ENCODE assay signal across 25 cellular contexts in genomic region chr7:20238268-20238753, GRCh38. TPM values are rescaled to one million over a fixed set of nuclear protein-coding genes. Genes with fewer than 3 reads are reported as not detected.
DNase-seq lines count a peak whose midpoint lies in the region; ATAC-seq and TF ChIP-seq lines count a peak whose summit lies in the region.
"Had no signal": no experiment of that assay in that cellular context is flagged by ENCODE, and none has a peak within 500 bp of the region (broad histone marks: within the 10 kb centered on the region; RNA-seq: fewer than 3 reads in every experiment).

No MANE protein-coding gene starts in this region.

- no peaks in the 10 kb centered on the region for H3K36me3 Mint-ChIP-seq in CD14-positive monocyte
- H3K36me3 Mint-ChIP-seq in GM23338 (ENCODE audit: low read depth) = no peaks in the 10 kb centered on the region
- H3K36me3 Mint-ChIP-seq in T-helper 17 cell (ENCODE audit: low read depth) = no peaks in the 10 kb centered on the region
- H3K36me3 Mint-ChIP-seq in nephron (ENCODE audit: low read depth) = no peaks in the 10 kb centered on the region
- H3K36me3 Mint-ChIP-seq in activated CD4-positive, alpha-beta T cell treated with anti-CD3 and anti-CD28 coated beads, Interleukin-2, amount 10 ng/mL, durations not matched to agents 24 days and 14 days (ENCODE audit: low read depth) = no peaks in the 10 kb centered on the region
- H3K36me3 Mint-ChIP-seq in CD4-positive, alpha-beta T cell (ENCODE audit: low read depth) = no peaks in the 10 kb centered on the region

- H3K79me2 ChIP-seq in GM23338 (replicated peaks; ENCODE audit: insufficient read depth) = no peaks in the 10 kb centered on the region

- H3K4me2 ChIP-seq in GM23338 = no peak overlapping the region

- H3K9me3 ChIP-seq in T-helper 17 cell (ENCODE audit: control insufficient read depth, low read length, poor library complexity, severe bottlenecking) = no peaks in the 10 kb centered on the region
- no peaks in the 10 kb centered on the region for H3K9me3 ChIP-seq in CD4-positive, alpha-beta T cell (ENCODE audit: control insufficient read depth, low read length)
- H3K9me3 ChIP-seq: BE2C, thoracic aorta had no signal

- H3K27me3 Mint-ChIP-seq in CD14-positive monocyte (ENCODE audit: low read depth in 3 of 3) = peaks cover 0 to 1% (median 1%) of the 10 kb centered on the region in 3 donors
- no peaks in the 10 kb centered on the region for H3K27me3 Mint-ChIP-seq in GM23338 (ENCODE audit: insufficient read depth, low read depth, poor library complexity)
- H3K27me3 Mint-ChIP-seq in T-helper 17 cell = no peaks in the 10 kb centered on the region
- H3K27me3 Mint-ChIP-seq in nephron (ENCODE audit: low read depth) = no peaks in the 10 kb centered on the region
- H3K27me3 Mint-ChIP-seq in activated CD4-positive, alpha-beta T cell treated with anti-CD3 and anti-CD28 coated beads, Interleukin-2, amount 10 ng/mL, durations not matched to agents 24 days and 14 days = peaks cover 2% of the 10 kb centered on the region
- H3K27me3 Mint-ChIP-seq in CD4-positive, alpha-beta T cell = no peaks in the 10 kb centered on the region

- no peak overlapping the region for H3K4me3 Mint-ChIP-seq in CD14-positive monocyte
- no peak overlapping the region for H3K4me3 Mint-ChIP-seq in GM23338
- H3K4me3 Mint-ChIP-seq in T-helper 17 cell = peak overlapping the region; percentile 22
- H3K4me3 Mint-ChIP-seq in nephron = no peak overlapping the region
- no peak overlapping the region for H3K4me3 Mint-ChIP-seq in activated CD4-positive, alpha-beta T cell treated with anti-CD3 and anti-CD28 coated beads, Interleukin-2, amount 10 ng/mL, durations not matched to agents 24 days and 14 days
- H3K4me3 Mint-ChIP-seq in CD4-positive, alpha-beta T cell = no peak overlapping the region
- H3K4me3 Mint-ChIP-seq: activated T-helper 1 cell treated with anti-CD3 and anti-CD28 coated beads, Interleukin-12 subunit alpha, Interleukin-12 subunit beta, Interleukin-2, Interleukin-4 antibody, amounts not matched to agents 30 ng/mL and 10 ng/mL and 1 ng/mL, durations not matched to agents 14 hours and 24 hours and 36 hours; T-helper 2 cell treated with Interferon-gamma antibody and Interleukin-4, amounts not matched to agents 5 μg/mL and 100 μg/mL, for 36 hours had no signal

- no peak overlapping the region for H3K4me3 ChIP-seq in GM23338
- H3K4me3 ChIP-seq: cardiac muscle cell, GM23248, thoracic aorta had no signal

- H3K9me2 ChIP-seq in GM23338 (ENCODE audit: insufficient read depth) = peaks cover 7% of the 10 kb centered on the region; the same call in 1 of the 2 replicates

- H3K27ac ChIP-seq in GM23338 (ENCODE audit: low read depth) = no peak overlapping the region
- H3K27ac ChIP-seq in CD4-positive, alpha-beta T cell (ENCODE audit: low read depth, low read length) = no peak overlapping the region
- H3K27ac ChIP-seq: cardiac muscle cell, GM23248, RWPE1, thoracic aorta had no signal

- CTCF ChIA-PET in CD4-positive, alpha-beta T cell (lab: Charles Lee) = no interaction called here

- H3F3A ChIP-seq in GM23338 (replicated peaks; ENCODE audit: low read depth) = no peaks in the 10 kb centered on the region

- H3K27ac Mint-ChIP-seq in CD14-positive monocyte (peak overlapping the region; percentile 30 to 90 (median 81)), GM23338 (no peak overlapping the region), T-helper 17 cell (no peak overlapping the region), nephron (peak overlapping the region in 2 of 3 experiments; percentile 11 to 28)
- H3K27ac Mint-ChIP-seq in activated CD4-positive, alpha-beta T cell treated with anti-CD3 and anti-CD28 coated beads, Interleukin-2, amount 10 ng/mL, durations not matched to agents 24 days and 14 days = no peak overlapping the region
- no peak overlapping the region for H3K27ac Mint-ChIP-seq in CD4-positive, alpha-beta T cell
- H3K27ac Mint-ChIP-seq: activated T-helper 1 cell treated with anti-CD3 and anti-CD28 coated beads, Interleukin-12 subunit alpha, Interleukin-12 subunit beta, Interleukin-2, Interleukin-4 antibody, amounts not matched to agents 30 ng/mL and 10 ng/mL and 1 ng/mL, durations not matched to agents 14 hours and 24 hours and 36 hours; T-helper 2 cell treated with Interferon-gamma antibody and Interleukin-4, amounts not matched to agents 5 μg/mL and 100 μg/mL, for 36 hours had no signal

- no peaks in the 10 kb centered on the region for H3K27me3 ChIP-seq in GM23338 (ENCODE audit: insufficient read depth)
- H3K27me3 ChIP-seq in CD4-positive, alpha-beta T cell (ENCODE audit: control insufficient read depth, insufficient read depth, low read length) = no peaks in the 10 kb centered on the region
- H3K27me3 ChIP-seq: BE2C, cardiac muscle cell had no signal

- H2AFZ ChIP-seq in GM23338 = 0 out of 2 replicates have a peak overlapping the region, but pooled peaks have one; percentile 14
- H2AFZ ChIP-seq: GM23248 had no signal

- intact Hi-C loops in CD14-positive monocyte (cut with micrococcal nuclease) = loop anchor here in 1 of 2 donors (5.0 kb wide), 1 partner anchor 64 kb away; no protein-coding TSS in a partner anchor
- intact Hi-C loops in activated CD4-positive, alpha-beta T cell treated with anti-CD3 and anti-CD28 coated beads, Interleukin-2, amount 10 ng/mL, durations not matched to agents 24 days and 14 days (cut with micrococcal nuclease) = no loop called here
- intact Hi-C loops in CD4-positive, alpha-beta T cell (cut with DNase I, micrococcal nuclease) = no loop called here

- H3K36me3 ChIP-seq in GM23338 (ENCODE audit: insufficient read depth) = no peaks in the 10 kb centered on the region
- H3K36me3 ChIP-seq: BE2C, cardiac muscle cell, thoracic aorta had no signal

- H3K4me1 ChIP-seq in GM23338 (ENCODE audit: insufficient read depth) = peaks cover 5% of the 10 kb centered on the region; the same call in 1 of the 2 replicates
- H3K4me1 ChIP-seq: BE2C had no signal

- DNase-seq in CD14-positive monocyte (ENCODE audit: low spot score) = no peak
- no peak for DNase-seq in GM23338 (ENCODE audit: low spot score)
- DNase-seq in T-helper 17 cell = no peak
- DNase-seq in SW480 (ENCODE audit: low spot score) = no peak
- DNase-seq in activated CD4-positive, alpha-beta T cell treated with anti-CD3 and anti-CD28 coated beads, Interleukin-2, amount 10 ng/mL, durations not matched to agents 24 days and 14 days = no peak
- no peak for DNase-seq in CD4-positive, alpha-beta T cell
- no peak for DNase-seq in cerebellar nuclear complex (lab: John Stamatoyannopoulos, UW)
- DNase-seq: activated CD4-positive, alpha-beta T cell treated with anti-CD3 and anti-CD28 coated beads, Interleukin-2, amount 50 U/mL, for 1 hour; activated naive CD4-positive, alpha-beta T cell treated with anti-CD3 and anti-CD28 coated beads, Interleukin-2, amount 50 U/mL, for 16 hours; BE2C; dermis blood vessel endothelial cell; GM23248; kidney; NCI-H1048; NCI-H1930; NCI-H526 had no signal

- no peak for ATAC-seq in GM23338
- ATAC-seq in T-helper 17 cell = no peak
- ATAC-seq in CD4-positive, alpha-beta T cell (ENCODE audit: poor library complexity) = no peak

- H3K4me1 Mint-ChIP-seq in CD14-positive monocyte (peaks cover 10% of the 10 kb centered on the region), GM23338 (peaks cover 11% of the 10 kb centered on the region; the same call in 2 of the 3 replicates), T-helper 17 cell (no peaks in the 10 kb centered on the region), nephron (peaks cover 12% of the 10 kb centered on the region)
- peaks cover 4% of the 10 kb centered on the region for H3K4me1 Mint-ChIP-seq in activated CD4-positive, alpha-beta T cell treated with anti-CD3 and anti-CD28 coated beads, Interleukin-2, amount 10 ng/mL, durations not matched to agents 24 days and 14 days
- no peaks in the 10 kb centered on the region for H3K4me1 Mint-ChIP-seq in CD4-positive, alpha-beta T cell (ENCODE audit: low read depth)

- POLR2A ChIA-PET in CD4-positive, alpha-beta T cell (lab: Charles Lee) = no interaction called here

- no peaks in the 10 kb centered on the region for H4K20me1 ChIP-seq in GM23338 (replicated peaks; ENCODE audit: insufficient read depth)

- H3K9me3 Mint-ChIP-seq in CD14-positive monocyte (peaks cover 0 to 4% (median 0%) of the 10 kb centered on the region in 7 donors), GM23338 (no peaks in the 10 kb centered on the region), nephron (no peaks in the 10 kb centered on the region)
- H3K9me3 Mint-ChIP-seq in activated CD4-positive, alpha-beta T cell treated with anti-CD3 and anti-CD28 coated beads, Interleukin-2, amount 10 ng/mL, durations not matched to agents 24 days and 14 days = no peaks in the 10 kb centered on the region
- H3K9me3 Mint-ChIP-seq in CD4-positive, alpha-beta T cell = no peaks in the 10 kb centered on the region
- H3K9me3 Mint-ChIP-seq: activated T-helper 1 cell treated with anti-CD3 and anti-CD28 coated beads, Interleukin-12 subunit alpha, Interleukin-12 subunit beta, Interleukin-2, Interleukin-4 antibody, amounts not matched to agents 30 ng/mL and 10 ng/mL and 1 ng/mL, durations not matched to agents 14 hours and 24 hours and 36 hours; T-helper 2 cell treated with Interferon-gamma antibody and Interleukin-4, amounts not matched to agents 5 μg/mL and 100 μg/mL, for 36 hours had no signal

- no peak for TF ChIP-seq CTCF in CD14-positive monocyte (IDR thresholded peaks at IDR 0.05)
- no peak for TF ChIP-seq CTCF in GM23338 (conservative IDR thresholded peaks at IDR 0.05; ENCODE audit: low read depth in 2 of 2)
- TF ChIP-seq CTCF in nephron (IDR thresholded peaks at IDR 0.05; ENCODE audit: unreplicated experiment in 3 of 3) = no peak
- TF ChIP-seq CTCF in CD4-positive, alpha-beta T cell (IDR thresholded peaks at IDR 0.05) = no peak

TF ChIP-seq in GM23338, 12 proteins besides CTCF, POLR2A, EP300 and RAD21 (continues in another document):
- no peak for TF ChIP-seq JUNB (IDR thresholded peaks at IDR 0.05; ENCODE audit: unreplicated experiment)
- TF ChIP-seq ZNF331 (CRISPR knock-in tag; IDR thresholded peaks at IDR 0.05; ENCODE audit: low read depth) = no peak
- TF ChIP-seq CREB1 (CRISPR knock-in tag; IDR thresholded peaks at IDR 0.05; ENCODE audit: low read depth) = no peak
- TF ChIP-seq POLR2AphosphoS5 (IDR thresholded peaks at IDR 0.05; ENCODE audit: low read depth) = no peak

RNA-seq across cellular contexts. Expression of gene MACC1, which starts 21.1 kb away (rescaled TPM):
- not detected for polyA plus RNA-seq in CD14-positive monocyte
- 13.4 and 14.2 TPM in 2 replicates for total RNA-seq in GM23338 (2014; rRNA removed; shearing (Covaris generic))
- polyA plus RNA-seq in GM23338 (2016; fragmentation: Nextera tagmentation; extraction: Ambion mirVana) = 3.4 and 5.2 TPM in 2 replicates
- under 1 TPM; 0.42 to 0.65 TPM for total RNA-seq in T-helper 17 cell
- total RNA-seq in activated CD4-positive, alpha-beta T cell treated with anti-CD3 and anti-CD28 coated beads, Interleukin-2, amount 10 ng/mL, durations not matched to agents 24 days and 14 days = not detected in 2 replicates
- total RNA-seq in CD4-positive, alpha-beta T cell = under 1 TPM; 0.05 to 0.14 TPM
- total RNA-seq: A673; activated T-helper 1 cell treated with anti-CD3 and anti-CD28 coated beads, Interleukin-12 subunit alpha, Interleukin-12 subunit beta, Interleukin-2, Interleukin-4 antibody, amounts not matched to agents 30 ng/mL and 10 ng/mL and 1 ng/mL, durations not matched to agents 14 hours and 24 hours and 36 hours; glomerular endothelial cell; skeletal muscle tissue had no signal
- polyA plus RNA-seq: cardiac muscle cell had no signal

Comparison
In these comparisons a context has a peak if more than half of its experiments do, and no peak if none do; other contexts are left out.
1. H3K27ac Mint-ChIP-seq: peak in CD14-positive monocyte (7 of 7) and nephron (2 of 3); none in GM23338 (single experiment), T-helper 17 cell (single experiment), activated CD4-positive, alpha-beta T cell treated with anti-CD3 and anti-CD28 coated beads, Interleukin-2, amount 10 ng/mL, durations not matched to agents 24 days and 14 days (single experiment) and CD4-positive, alpha-beta T cell (single experiment).